In genomic region chr14:31207287-31207745, GRCh38 we compare ENCODE assay signal across 1 cellular context.
TF ChIP-seq lines count a peak whose summit lies in the region.

No MANE protein-coding gene starts in this region.

TF ChIP-seq in HepG2, 621 proteins besides CTCF, POLR2A, EP300 and RAD21 (continued from another document and continues in another):
- TF ChIP-seq ZNF280B (CRISPR knock-in tag; IDR thresholded peaks at IDR 0.05; ENCODE audit: borderline replicate concordance) (peak; percentile 67; the same call in 1 of the 2 replicates), FOXA3 (CRISPR knock-in tag; IDR thresholded peaks at IDR 0.05) (peak; percentile 9; the same call in 1 of the 2 replicates), MTF2 (CRISPR knock-in tag; IDR thresholded peaks at IDR 0.05; ENCODE audit: borderline replicate concordance) (peak; percentile 98), ZNF24 (IDR thresholded peaks at IDR 0.05) (peak; percentile 59; the same call in 1 of the 2 replicates), SIX1 (CRISPR knock-in tag; IDR thresholded peaks at IDR 0.05; ENCODE audit: borderline replicate concordance) (no peak), ZBTB34 (CRISPR knock-in tag; IDR thresholded peaks at IDR 0.05) (no peak; the same call in 1 of the 2 replicates), ZNF142 (CRISPR knock-in tag; IDR thresholded peaks at IDR 0.05) (no peak), HNF4G (IDR thresholded peaks at IDR 0.05; ENCODE audit: borderline replicate concordance, low read depth, low read length) (no peak), HNF4G (CRISPR knock-in tag; IDR thresholded peaks at IDR 0.05; ENCODE audit: borderline replicate concordance, low read depth) (0 out of 2 replicates have a peak, but pooled peaks have one; percentile 15), AKNA (CRISPR knock-in tag; IDR thresholded peaks at IDR 0.05; ENCODE audit: borderline replicate concordance) (peak; percentile 92), ZNF598 (CRISPR knock-in tag; IDR thresholded peaks at IDR 0.05; ENCODE audit: borderline replicate concordance) (no peak), ZKSCAN8 (CRISPR knock-in tag; IDR thresholded peaks at IDR 0.05; ENCODE audit: borderline replicate concordance) (peak; percentile 19; the same call in 1 of the 2 replicates), MAX (IDR thresholded peaks at IDR 0.05) (no peak), ZNF124 (CRISPR knock-in tag; IDR thresholded peaks at IDR 0.05) (no peak), NCOA5 (CRISPR knock-in tag; IDR thresholded peaks at IDR 0.05) (no peak), ZNF574 (CRISPR knock-in tag; IDR thresholded peaks at IDR 0.05) (no peak), MXI1 (IDR thresholded peaks at IDR 0.05; ENCODE audit: borderline replicate concordance, low read depth, low read length) (0 out of 3 replicates have a peak, but pooled peaks have one; percentile 33), SMAD3 (CRISPR knock-in tag; IDR thresholded peaks at IDR 0.05) (peak; percentile 86), IRF9 (CRISPR knock-in tag; IDR thresholded peaks at IDR 0.05; ENCODE audit: borderline replicate concordance) (no peak; the same call in 1 of the 2 replicates), ZNF205 (CRISPR knock-in tag; IDR thresholded peaks at IDR 0.05) (peak; percentile 64; the same call in 1 of the 2 replicates), KAT8 (CRISPR knock-in tag; IDR thresholded peaks at IDR 0.05) (no peak), CERS6 (CRISPR knock-in tag; IDR thresholded peaks at IDR 0.05) (peak; percentile 77; the same call in 1 of the 2 replicates), MBD4 (IDR thresholded peaks at IDR 0.05; ENCODE audit: borderline replicate concordance, low read length) (no peak), CAMTA2 (CRISPR knock-in tag; IDR thresholded peaks at IDR 0.05; ENCODE audit: borderline replicate concordance) (peak; percentile 99), ZFP82 (CRISPR knock-in tag; IDR thresholded peaks at IDR 0.05; ENCODE audit: borderline replicate concordance) (peak; percentile 100), ZFP1 (CRISPR knock-in tag; IDR thresholded peaks at IDR 0.05) (no peak), DDIT3 (CRISPR knock-in tag; IDR thresholded peaks at IDR 0.05) (0 out of 2 replicates have a peak, but pooled peaks have one; percentile 77), NFE2L1 (CRISPR knock-in tag; IDR thresholded peaks at IDR 0.05; ENCODE audit: borderline replicate concordance) (peak; percentile 91; the same call in 1 of the 2 replicates), ZNF562 (CRISPR knock-in tag; IDR thresholded peaks at IDR 0.05; ENCODE audit: borderline replicate concordance) (peak; percentile 88; the same call in 1 of the 2 replicates), LCORL (IDR thresholded peaks at IDR 0.05) (peak; percentile 100), LCORL (CRISPR knock-in tag; IDR thresholded peaks at IDR 0.05) (peak; percentile 88; the same call in 1 of the 2 replicates), ZNF841 (CRISPR knock-in tag; IDR thresholded peaks at IDR 0.05; ENCODE audit: borderline replicate concordance) (no peak; the same call in 1 of the 2 replicates)
